In the genomic region with DNA sequence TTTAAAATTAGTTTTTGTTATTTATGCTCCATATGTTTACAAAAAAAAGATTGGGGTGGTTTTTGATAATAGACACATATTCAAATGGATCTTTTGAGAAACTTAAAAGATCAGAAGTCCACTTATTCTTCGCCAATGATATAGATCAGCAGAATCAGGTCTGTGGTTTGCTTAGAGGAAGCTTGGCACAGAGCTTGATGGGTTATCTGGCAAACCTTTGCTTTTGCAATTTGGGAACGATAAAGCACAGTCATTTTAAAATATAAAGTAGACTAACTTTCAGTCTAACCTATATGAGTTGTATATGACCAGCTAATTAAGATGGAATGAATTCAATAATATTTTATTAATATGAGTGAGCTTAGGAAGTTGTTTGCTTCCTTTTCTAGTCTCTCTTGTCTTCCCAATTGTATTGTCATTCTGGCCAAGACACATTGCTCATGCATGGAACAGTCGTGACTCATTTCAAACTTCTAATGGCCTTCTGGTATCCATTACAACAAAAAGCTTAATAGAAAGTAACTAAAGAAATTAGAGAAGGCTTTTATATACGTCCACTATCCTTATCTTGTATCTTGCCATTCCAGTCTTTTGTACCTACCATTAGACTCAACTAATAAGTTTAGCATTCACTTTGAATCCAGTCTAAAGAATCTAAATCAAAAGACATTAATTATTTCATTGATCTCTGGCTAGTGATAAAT, we compare ENCODE assay signal across 19 cellular contexts.
DNase-seq lines count a peak whose midpoint lies in the region; ATAC-seq and TF ChIP-seq lines count a peak whose summit lies in the region.
"Had no signal": no experiment of that assay in that cellular context is flagged by ENCODE, and none has a peak within 500 bp of the region (broad histone marks: within the 10 kb centered on the region; RNA-seq: fewer than 3 reads in every experiment).

No MANE protein-coding gene starts in this region.

- 78 to 90% methylated on average over 2 of the region's 4 CpGs for WGBS in mesodermal cell (ENCODE audit: insufficient coverage in 2 of 2), 2 experiments
- 52 to 62% methylated on average over 4 of the region's 4 CpGs for WGBS in upper lobe of left lung, 2 donors

- no peak for TF ChIP-seq POLR2A in upper lobe of left lung (IDR thresholded peaks at IDR 0.05)

- H3K4me1 ChIP-seq in DND-41 (ENCODE audit: insufficient read depth, low read length): peaks cover 36% of the 10 kb centered on the region
- peaks cover 43% of the 10 kb centered on the region for H3K4me1 ChIP-seq in mesodermal cell (ENCODE audit: control insufficient read depth, insufficient read depth, low read length, poor library complexity, severe bottlenecking)
- peaks cover 0 to 6% (median 0%) of the 10 kb centered on the region in 4 donors for H3K4me1 ChIP-seq in upper lobe of left lung

- H3K9me3 ChIP-seq in DND-41 (ENCODE audit: insufficient read depth, low read length, severe bottlenecking): peaks cover 3% of the 10 kb centered on the region
- no peaks in the 10 kb centered on the region for H3K9me3 ChIP-seq in mesodermal cell (ENCODE audit: control insufficient read depth, low read length)
- no peaks in the 10 kb centered on the region for H3K9me3 ChIP-seq in upper lobe of left lung

- ATAC-seq in DND-41 (ENCODE audit: insufficient read depth, low read depth) (peak; percentile 83), upper lobe of left lung (ENCODE audit: low FRiP score in 2 of 2) (no peak)
- ATAC-seq: activated naive CD8-positive, alpha-beta T cell treated with anti-CD3 and anti-CD28 coated beads, Interleukin-2, amount 50 U/mL, for 24 hours; activated T-cell treated with anti-CD3 and anti-CD28 coated beads, Interleukin-2, amount 50 U/mL, for 4 hours had no signal

- peak overlapping the region; percentile 26; the same call in 1 of the 2 replicates for H3K4me2 ChIP-seq in DND-41 (ENCODE audit: insufficient read depth, low read length)

- H3K9ac ChIP-seq in DND-41 (ENCODE audit: low read depth, low read length): no peak overlapping the region

- TF ChIP-seq CTCF in DND-41 (IDR thresholded peaks at IDR 0.05; ENCODE audit: borderline replicate concordance, extremely low read depth, low read length, poor library complexity, severe bottlenecking) (no peak), cardiac fibroblast (IDR thresholded peaks at IDR 0.05; ENCODE audit: low read depth, low read length) (no peak), upper lobe of left lung (IDR thresholded peaks at IDR 0.05) (no peak)

- no peak overlapping the region for H2AFZ ChIP-seq in DND-41 (ENCODE audit: low read depth, low read length)

- H3K27me3 ChIP-seq in DND-41 (ENCODE audit: insufficient read depth, low read length, poor library complexity) (no peaks in the 10 kb centered on the region), upper lobe of left lung (no peaks in the 10 kb centered on the region)

- H3K4me3 ChIP-seq in DND-41 (ENCODE audit: low read depth in 1 of 2, low read length in 2 of 2): no peak overlapping the region
- no peak overlapping the region for H3K4me3 ChIP-seq in cardiac fibroblast (replicated peaks in 1 of 2; ENCODE audit: low read depth in 2 of 2, low read length in 2 of 2)
- H3K4me3 ChIP-seq in mesodermal cell (ENCODE audit: extremely low read depth, insufficient read depth, low read length, poor library complexity, severe bottlenecking): no peak overlapping the region
- H3K4me3 ChIP-seq in upper lobe of left lung: no peak overlapping the region
- H3K4me3 ChIP-seq: coronary artery had no signal

- DNase-seq in DND-41 (no peak), NCI-H446 treated with DMSO at 0.1 percent for 48 hours (lab: John Stamatoyannopoulos, UW) (peak; percentile 43), cardiac fibroblast (ENCODE audit: low read depth in 2 of 2) (peak; percentile 46 to 79), upper lobe of left lung (no peak), epidermal melanocyte (ENCODE audit: insufficient read length, low spot score) (no peak), hepatic stellate cell (ENCODE audit: low spot score) (no peak)
- DNase-seq in activated CD8-positive, alpha-beta memory T cell treated with anti-CD3 and anti-CD28 coated beads, Interleukin-2, amount 50 U/mL, for 48 hours: no peak
- DNase-seq: activated CD4-positive, alpha-beta T cell treated with anti-CD3 and anti-CD28 coated beads for 48 hours; activated naive CD8-positive, alpha-beta T cell treated with anti-CD3 and anti-CD28 coated beads, Interleukin-2, amount 50 U/mL, for 24 hours; activated T-cell treated with anti-CD3 and anti-CD28 coated beads, Interleukin-2, amount 50 U/mL, for 4 hours; AML-193; DMS153; Karpas-422; NCI-H1930; NCI-H526 treated with DMSO at 0.1 percent for 48 hours; occipital lobe; substantia nigra had no signal

- H4K20me1 ChIP-seq in DND-41 (ENCODE audit: insufficient read depth, low read length): no peaks in the 10 kb centered on the region

- TF ChIP-seq EP300 in upper lobe of left lung (IDR thresholded peaks at IDR 0.05): no peak

- H3K27ac ChIP-seq in DND-41 (ENCODE audit: low read length) (peak overlapping the region; percentile 14; the same call in 1 of the 2 replicates), mesodermal cell (ENCODE audit: low read depth, low read length, severe bottlenecking) (peak overlapping the region; percentile 88), upper lobe of left lung (no peak overlapping the region)
- H3K27ac ChIP-seq: coronary artery had no signal

- H3K36me3 ChIP-seq in DND-41 (ENCODE audit: insufficient read depth, low read length) (no peaks in the 10 kb centered on the region), mesodermal cell (ENCODE audit: control insufficient read depth, insufficient read depth, low read length) (no peaks in the 10 kb centered on the region), upper lobe of left lung (no peaks in the 10 kb centered on the region)

- no peaks in the 10 kb centered on the region for H3K79me2 ChIP-seq in DND-41 (ENCODE audit: insufficient read depth, low read length)

Comparison
In these comparisons a context has a peak if more than half of its experiments do, and no peak if none do; other contexts are left out.
1. DNase-seq: peak in NCI-H446 treated with DMSO at 0.1 percent for 48 hours (single experiment) and cardiac fibroblast (2 of 2); none in DND-41 (single experiment), upper lobe of left lung (0 of 2), activated CD8-positive, alpha-beta memory T cell treated with anti-CD3 and anti-CD28 coated beads, Interleukin-2, amount 50 U/mL, for 48 hours (single experiment), epidermal melanocyte (single experiment) and hepatic stellate cell (single experiment).
2. H3K27ac ChIP-seq: peak in DND-41 (single experiment) and mesodermal cell (single experiment); none in upper lobe of left lung (0 of 4).